Comparison of ENCODE assay signal across 2 cellular contexts in the genomic region with DNA sequence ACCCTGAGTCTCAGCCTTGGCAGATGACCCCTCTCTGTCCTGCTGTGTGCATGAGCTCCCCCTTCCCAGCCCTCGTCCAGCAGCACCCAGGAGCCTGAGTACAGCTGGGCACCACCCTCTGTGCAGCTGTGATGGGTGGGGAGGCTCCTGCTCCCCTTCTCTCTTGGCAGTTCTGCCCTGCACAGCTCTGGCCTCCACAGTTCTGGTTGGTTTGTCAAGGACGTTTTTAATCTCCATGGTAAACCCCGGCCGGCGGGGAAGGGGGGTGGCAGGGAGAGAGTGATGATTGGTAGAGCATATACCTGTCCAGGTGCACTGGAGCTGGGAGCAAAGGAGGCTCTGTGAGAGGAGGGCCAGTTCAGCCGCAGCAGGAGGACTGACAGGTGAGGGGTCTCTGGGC.
TF ChIP-seq lines count a peak whose summit lies in the region.

A gene (plus strand): TSS at position 356 of the 400 bp plus-strand sequence. CDS start 584 bp downstream, outside the sequence.

TF ChIP-seq in liver, 16 proteins besides CTCF, POLR2A, EP300 and RAD21:
- TF ChIP-seq, protein P1, sequence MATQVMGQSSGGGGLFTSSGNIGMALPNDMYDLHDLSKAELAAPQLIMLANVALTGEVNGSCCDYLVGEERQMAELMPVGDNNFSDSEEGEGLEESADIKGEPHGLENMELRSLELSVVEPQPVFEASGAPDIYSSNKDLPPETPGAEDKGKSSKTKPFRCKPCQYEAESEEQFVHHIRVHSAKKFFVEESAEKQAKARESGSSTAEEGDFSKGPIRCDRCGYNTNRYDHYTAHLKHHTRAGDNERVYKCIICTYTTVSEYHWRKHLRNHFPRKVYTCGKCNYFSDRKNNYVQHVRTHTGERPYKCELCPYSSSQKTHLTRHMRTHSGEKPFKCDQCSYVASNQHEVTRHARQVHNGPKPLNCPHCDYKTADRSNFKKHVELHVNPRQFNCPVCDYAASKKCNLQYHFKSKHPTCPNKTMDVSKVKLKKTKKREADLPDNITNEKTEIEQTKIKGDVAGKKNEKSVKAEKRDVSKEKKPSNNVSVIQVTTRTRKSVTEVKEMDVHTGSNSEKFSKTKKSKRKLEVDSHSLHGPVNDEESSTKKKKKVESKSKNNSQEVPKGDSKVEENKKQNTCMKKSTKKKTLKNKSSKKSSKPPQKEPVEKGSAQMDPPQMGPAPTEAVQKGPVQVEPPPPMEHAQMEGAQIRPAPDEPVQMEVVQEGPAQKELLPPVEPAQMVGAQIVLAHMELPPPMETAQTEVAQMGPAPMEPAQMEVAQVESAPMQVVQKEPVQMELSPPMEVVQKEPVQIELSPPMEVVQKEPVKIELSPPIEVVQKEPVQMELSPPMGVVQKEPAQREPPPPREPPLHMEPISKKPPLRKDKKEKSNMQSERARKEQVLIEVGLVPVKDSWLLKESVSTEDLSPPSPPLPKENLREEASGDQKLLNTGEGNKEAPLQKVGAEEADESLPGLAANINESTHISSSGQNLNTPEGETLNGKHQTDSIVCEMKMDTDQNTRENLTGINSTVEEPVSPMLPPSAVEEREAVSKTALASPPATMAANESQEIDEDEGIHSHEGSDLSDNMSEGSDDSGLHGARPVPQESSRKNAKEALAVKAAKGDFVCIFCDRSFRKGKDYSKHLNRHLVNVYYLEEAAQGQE (IDR thresholded peaks at IDR 0.05) = no peak
- TF ChIP-seq SP1 (IDR thresholded peaks at IDR 0.05) = no peak
- TF ChIP-seq, protein P2, sequence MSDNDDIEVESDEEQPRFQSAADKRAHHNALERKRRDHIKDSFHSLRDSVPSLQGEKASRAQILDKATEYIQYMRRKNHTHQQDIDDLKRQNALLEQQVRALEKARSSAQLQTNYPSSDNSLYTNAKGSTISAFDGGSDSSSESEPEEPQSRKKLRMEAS (IDR thresholded peaks at IDR 0.05) = no peak

TF ChIP-seq in GM23338, 12 proteins besides CTCF, POLR2A, EP300 and RAD21 (continued from another document):
- TF ChIP-seq, protein P3, sequence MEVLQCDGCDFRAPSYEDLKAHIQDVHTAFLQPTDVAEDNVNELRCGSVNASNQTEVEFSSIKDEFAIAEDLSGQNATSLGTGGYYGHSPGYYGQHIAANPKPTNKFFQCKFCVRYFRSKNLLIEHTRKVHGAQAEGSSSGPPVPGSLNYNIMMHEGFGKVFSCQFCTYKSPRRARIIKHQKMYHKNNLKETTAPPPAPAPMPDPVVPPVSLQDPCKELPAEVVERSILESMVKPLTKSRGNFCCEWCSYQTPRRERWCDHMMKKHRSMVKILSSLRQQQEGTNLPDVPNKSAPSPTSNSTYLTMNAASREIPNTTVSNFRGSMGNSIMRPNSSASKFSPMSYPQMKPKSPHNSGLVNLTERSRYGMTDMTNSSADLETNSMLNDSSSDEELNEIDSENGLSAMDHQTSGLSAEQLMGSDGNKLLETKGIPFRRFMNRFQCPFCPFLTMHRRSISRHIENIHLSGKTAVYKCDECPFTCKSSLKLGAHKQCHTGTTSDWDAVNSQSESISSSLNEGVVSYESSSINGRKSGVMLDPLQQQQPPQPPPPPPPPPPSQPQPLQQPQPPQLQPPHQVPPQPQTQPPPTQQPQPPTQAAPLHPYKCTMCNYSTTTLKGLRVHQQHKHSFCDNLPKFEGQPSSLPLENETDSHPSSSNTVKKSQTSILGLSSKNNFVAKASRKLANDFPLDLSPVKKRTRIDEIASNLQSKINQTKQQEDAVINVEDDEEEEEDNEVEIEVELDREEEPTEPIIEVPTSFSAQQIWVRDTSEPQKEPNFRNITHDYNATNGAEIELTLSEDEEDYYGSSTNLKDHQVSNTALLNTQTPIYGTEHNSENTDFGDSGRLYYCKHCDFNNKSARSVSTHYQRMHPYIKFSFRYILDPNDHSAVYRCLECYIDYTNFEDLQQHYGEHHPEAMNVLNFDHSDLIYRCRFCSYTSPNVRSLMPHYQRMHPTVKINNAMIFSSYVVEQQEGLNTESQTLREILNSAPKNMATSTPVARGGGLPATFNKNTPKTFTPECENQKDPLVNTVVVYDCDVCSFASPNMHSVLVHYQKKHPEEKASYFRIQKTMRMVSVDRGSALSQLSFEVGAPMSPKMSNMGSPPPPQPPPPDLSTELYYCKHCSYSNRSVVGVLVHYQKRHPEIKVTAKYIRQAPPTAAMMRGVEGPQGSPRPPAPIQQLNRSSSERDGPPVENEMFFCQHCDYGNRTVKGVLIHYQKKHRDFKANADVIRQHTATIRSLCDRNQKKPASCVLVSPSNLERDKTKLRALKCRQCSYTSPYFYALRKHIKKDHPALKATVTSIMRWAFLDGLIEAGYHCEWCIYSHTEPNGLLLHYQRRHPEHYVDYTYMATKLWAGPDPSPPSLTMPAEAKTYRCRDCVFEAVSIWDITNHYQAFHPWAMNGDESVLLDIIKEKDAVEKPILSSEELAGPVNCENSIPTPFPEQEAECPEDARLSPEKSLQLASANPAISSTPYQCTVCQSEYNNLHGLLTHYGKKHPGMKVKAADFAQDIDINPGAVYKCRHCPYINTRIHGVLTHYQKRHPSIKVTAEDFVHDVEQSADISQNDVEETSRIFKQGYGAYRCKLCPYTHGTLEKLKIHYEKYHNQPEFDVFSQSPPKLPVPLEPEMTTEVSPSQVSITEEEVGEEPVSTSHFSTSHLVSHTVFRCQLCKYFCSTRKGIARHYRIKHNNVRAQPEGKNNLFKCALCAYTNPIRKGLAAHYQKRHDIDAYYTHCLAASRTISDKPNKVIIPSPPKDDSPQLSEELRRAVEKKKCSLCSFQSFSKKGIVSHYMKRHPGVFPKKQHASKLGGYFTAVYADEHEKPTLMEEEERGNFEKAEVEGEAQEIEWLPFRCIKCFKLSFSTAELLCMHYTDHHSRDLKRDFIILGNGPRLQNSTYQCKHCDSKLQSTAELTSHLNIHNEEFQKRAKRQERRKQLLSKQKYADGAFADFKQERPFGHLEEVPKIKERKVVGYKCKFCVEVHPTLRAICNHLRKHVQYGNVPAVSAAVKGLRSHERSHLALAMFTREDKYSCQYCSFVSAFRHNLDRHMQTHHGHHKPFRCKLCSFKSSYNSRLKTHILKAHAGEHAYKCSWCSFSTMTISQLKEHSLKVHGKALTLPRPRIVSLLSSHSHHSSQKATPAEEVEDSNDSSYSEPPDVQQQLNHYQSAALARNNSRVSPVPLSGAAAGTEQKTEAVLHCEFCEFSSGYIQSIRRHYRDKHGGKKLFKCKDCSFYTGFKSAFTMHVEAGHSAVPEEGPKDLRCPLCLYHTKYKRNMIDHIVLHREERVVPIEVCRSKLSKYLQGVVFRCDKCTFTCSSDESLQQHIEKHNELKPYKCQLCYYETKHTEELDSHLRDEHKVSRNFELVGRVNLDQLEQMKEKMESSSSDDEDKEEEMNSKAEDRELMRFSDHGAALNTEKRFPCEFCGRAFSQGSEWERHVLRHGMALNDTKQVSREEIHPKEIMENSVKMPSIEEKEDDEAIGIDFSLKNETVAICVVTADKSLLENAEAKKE (CRISPR knock-in tag; IDR thresholded peaks at IDR 0.05) = no peak
- TF ChIP-seq, protein P4, sequence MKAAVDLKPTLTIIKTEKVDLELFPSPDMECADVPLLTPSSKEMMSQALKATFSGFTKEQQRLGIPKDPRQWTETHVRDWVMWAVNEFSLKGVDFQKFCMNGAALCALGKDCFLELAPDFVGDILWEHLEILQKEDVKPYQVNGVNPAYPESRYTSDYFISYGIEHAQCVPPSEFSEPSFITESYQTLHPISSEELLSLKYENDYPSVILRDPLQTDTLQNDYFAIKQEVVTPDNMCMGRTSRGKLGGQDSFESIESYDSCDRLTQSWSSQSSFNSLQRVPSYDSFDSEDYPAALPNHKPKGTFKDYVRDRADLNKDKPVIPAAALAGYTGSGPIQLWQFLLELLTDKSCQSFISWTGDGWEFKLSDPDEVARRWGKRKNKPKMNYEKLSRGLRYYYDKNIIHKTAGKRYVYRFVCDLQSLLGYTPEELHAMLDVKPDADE (IDR thresholded peaks at IDR 0.05) = no peak
- TF ChIP-seq, protein P1 (IDR thresholded peaks at IDR 0.05; ENCODE audit: unreplicated experiment) = no peak
